22 cellular contexts compared by ENCODE assay signal in the genomic region with DNA sequence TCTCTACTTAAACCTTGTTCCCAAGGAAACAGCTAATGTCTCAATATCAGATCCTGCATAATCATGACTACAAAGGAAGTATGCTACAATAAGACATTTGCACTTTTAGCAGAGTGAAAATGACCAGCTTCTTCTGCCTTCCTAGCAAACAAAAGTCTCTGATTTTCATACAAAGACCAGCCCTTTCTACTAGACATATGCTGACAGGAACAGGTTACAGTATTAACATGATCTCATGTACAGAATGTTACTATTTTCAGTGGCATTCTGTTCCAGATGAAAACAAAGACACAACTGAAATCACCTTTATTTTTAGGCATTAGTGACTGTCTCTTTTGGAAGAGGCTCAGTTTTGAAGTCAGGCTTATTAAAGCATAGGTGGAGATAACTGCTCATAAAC.
A peak's percentile ranks its signal among the peaks of the same experiment; 100 is the strongest.
DNase-seq lines count a peak whose midpoint lies in the region; ATAC-seq, FAIRE-seq and TF ChIP-seq lines count a peak whose summit lies in the region.
"Had no signal": no experiment of that assay in that cellular context is flagged by ENCODE, and none has a peak within 500 bp of the region (broad histone marks: within the 10 kb centered on the region; RNA-seq: fewer than 3 reads in every experiment).

No MANE protein-coding gene starts in this region.

- H3K9me3 ChIP-seq in MM.1S (replicated peaks; ENCODE audit: insufficient read depth, low read length) (no peaks in the 10 kb centered on the region), endothelial cell of umbilical vein (replicated peaks; ENCODE audit: control insufficient read depth, insufficient read depth, low read length) (no peaks in the 10 kb centered on the region), gastrocnemius medialis (no peaks in the 10 kb centered on the region)
- H3K9me3 ChIP-seq: BE2C, spleen, stomach had no signal

- peak; percentile 17 for DNase-seq in NCI-H1694 treated with DMSO at 0.1 percent for 48 hours (lab: John Stamatoyannopoulos, UW)
- no peak for DNase-seq in NCI-H1694 (lab: John Stamatoyannopoulos, UW)
- peak; percentile 65 for DNase-seq in MM.1S
- DNase-seq in endothelial cell of umbilical vein (ENCODE audit: low read depth, low spot score): peak; percentile 29
- DNase-seq in gastrocnemius medialis: no peak
- no peak for DNase-seq in activated gamma-delta T cell (lab: John Stamatoyannopoulos, UW)
- DNase-seq: activated CD4-positive, alpha-beta memory T cell treated with anti-CD3 and anti-CD28 coated beads, Interleukin-2, amount 10 ng/mL, durations not matched to agents 7 days and 5 days; activated CD4-positive, CD25-positive, alpha-beta regulatory T cell; activated naive CD4-positive, alpha-beta T cell; BE2C; effector CD8-positive, alpha-beta T cell; H7; left colon; NCI-H1092; NCI-H2029 treated with DMSO at 0.1 percent for 48 hours; NK-92 treated with Interleukin-12 subunit alpha and Interleukin-12 subunit beta, amount 100 ng/mL, for 24 hours; spleen; stomach; T-helper 9 cell had no signal

- dilution Hi-C loops in endothelial cell of umbilical vein (cut with MboI; ENCODE audit: extremely low pct_ligation_motif_present, low sequenced_read_pairs): no loop called here

- H3K4me3 ChIP-seq in MM.1S (ENCODE audit: low read length) (0 out of 2 replicates have a peak overlapping the region, but pooled peaks have one; percentile 2), endothelial cell of umbilical vein (replicated peaks in 1 of 3; ENCODE audit: insufficient read depth in 1 of 3, low read depth in 1 of 3, low read length in 3 of 3) (no peak overlapping the region), gastrocnemius medialis (no peak overlapping the region)
- H3K4me3 ChIP-seq: spleen, stomach had no signal

- H3K9me2 ChIP-seq in MM.1S (replicated peaks; ENCODE audit: insufficient read depth, low read length): no peaks in the 10 kb centered on the region

- no peaks in the 10 kb centered on the region for H3K9me1 ChIP-seq in endothelial cell of umbilical vein (replicated peaks; ENCODE audit: control insufficient read depth, extremely low read depth, insufficient read depth, low read length)

- H3K27me3 ChIP-seq in MM.1S (replicated peaks; ENCODE audit: insufficient read depth, low read length): no peaks in the 10 kb centered on the region
- H3K27me3 ChIP-seq in endothelial cell of umbilical vein (ENCODE audit: control insufficient read depth in 2 of 2, insufficient read depth in 2 of 2, low read length in 2 of 2): no peaks in the 10 kb centered on the region
- no peaks in the 10 kb centered on the region for H3K27me3 ChIP-seq in gastrocnemius medialis
- H3K27me3 ChIP-seq: BE2C, spleen, stomach had no signal

- in situ Hi-C loops in gastrocnemius medialis (cut with MboI; ENCODE audit: low sequenced_read_pairs in 4 of 4): no loop called here

- no TSS peak for BruUV-seq in endothelial cell of umbilical vein (replicated peaks; lab: Mats Ljungman, UMichigan)

- peaks cover 86% of the 10 kb centered on the region for H3K79me2 ChIP-seq in MM.1S (ENCODE audit: low read length)
- peaks cover 21% of the 10 kb centered on the region for H3K79me2 ChIP-seq in endothelial cell of umbilical vein (ENCODE audit: control insufficient read depth, insufficient read depth, low read length)

- POLR2A ChIA-PET in endothelial cell of umbilical vein (lab: Charles Lee): no interaction called here

- no peaks in the 10 kb centered on the region for H4K20me1 ChIP-seq in MM.1S (ENCODE audit: insufficient read depth, low read length)
- peaks cover 8% of the 10 kb centered on the region for H4K20me1 ChIP-seq in endothelial cell of umbilical vein (replicated peaks; ENCODE audit: control insufficient read depth, extremely low read depth, insufficient read depth, low read length)

- H3K36me3 ChIP-seq in MM.1S (replicated peaks; ENCODE audit: insufficient read depth, low read length): no peaks in the 10 kb centered on the region
- no peaks in the 10 kb centered on the region for H3K36me3 ChIP-seq in endothelial cell of umbilical vein (ENCODE audit: control insufficient read depth in 2 of 2, extremely low read depth in 1 of 2, insufficient read depth in 2 of 2, low read length in 2 of 2)
- no peaks in the 10 kb centered on the region for H3K36me3 ChIP-seq in gastrocnemius medialis
- H3K36me3 ChIP-seq: BE2C, spleen, stomach had no signal

- peak; percentile 93 to 94 for ATAC-seq in gastrocnemius medialis
- ATAC-seq in HG03442 (IDR thresholded peaks at IDR 0.05; ENCODE audit: unreplicated experiment): no peak
- ATAC-seq in GM21423 (IDR thresholded peaks at IDR 0.05; ENCODE audit: unreplicated experiment): no peak
- ATAC-seq: left colon had no signal

- peak overlapping the region; percentile 18; the same call in 1 of the 2 replicates for H3K9ac ChIP-seq in MM.1S (ENCODE audit: low read length)
- no peak overlapping the region for H3K9ac ChIP-seq in endothelial cell of umbilical vein (replicated peaks; ENCODE audit: extremely low read depth, insufficient read depth, low read length)

- CTCF ChIA-PET in endothelial cell of umbilical vein (lab: Charles Lee): interaction anchor here (1.2 to 2.5 kb wide), 3 partner anchors 9 to 188 kb away, joined by 4 to 16 read pairs (median 7); no protein-coding TSS in a partner anchor

- intact Hi-C loops in endothelial cell of umbilical vein (cut with micrococcal nuclease): no loop called here
- intact Hi-C loops in gastrocnemius medialis (cut with DNase I; ENCODE audit: low total_unique reads): no loop called here

- TF ChIP-seq POLR2A in endothelial cell of umbilical vein (IDR thresholded peaks at IDR 0.05; ENCODE audit: low read depth, low read length) (no peak), gastrocnemius medialis (IDR thresholded peaks at IDR 0.05) (no peak)

- H3K4me1 ChIP-seq in MM.1S (ENCODE audit: low read length) (peaks cover 28% of the 10 kb centered on the region), endothelial cell of umbilical vein (ENCODE audit: control insufficient read depth, extremely low read depth, insufficient read depth, low read length) (peaks cover 2% of the 10 kb centered on the region), gastrocnemius medialis (peaks cover 85% of the 10 kb centered on the region in 2 donors)

- FAIRE-seq in endothelial cell of umbilical vein (lab: Jason Lieb, UNC): no peak

- H2AFZ ChIP-seq in MM.1S (ENCODE audit: low read length) (no peak overlapping the region), endothelial cell of umbilical vein (ENCODE audit: low read depth, low read length) (no peak overlapping the region)

- H3F3A ChIP-seq in MM.1S (ENCODE audit: insufficient read depth, low read length): peaks cover 13% of the 10 kb centered on the region; the same call in 1 of the 2 replicates

- H3K4me2 ChIP-seq in MM.1S (ENCODE audit: low read depth, low read length) (peak overlapping the region; percentile 60), endothelial cell of umbilical vein (ENCODE audit: insufficient read depth, low read length) (no peak overlapping the region)

- peak overlapping the region; percentile 69; the same call in 1 of the 2 replicates for H3K27ac ChIP-seq in MM.1S (ENCODE audit: low read length)
- no peak overlapping the region for H3K27ac ChIP-seq in endothelial cell of umbilical vein (ENCODE audit: insufficient read depth, low read depth, low read length)
- peak overlapping the region; percentile 14 to 70 (median 65) for H3K27ac ChIP-seq in gastrocnemius medialis
- H3K27ac ChIP-seq: 22Rv1, stomach had no signal

- TF ChIP-seq CTCF in MM.1S (IDR thresholded peaks at IDR 0.05; ENCODE audit: low read length) (no peak), endothelial cell of umbilical vein (IDR thresholded peaks at IDR 0.05; ENCODE audit: extremely low read depth in 1 of 2, insufficient read depth in 1 of 2, low read depth in 1 of 2, low read length in 2 of 2) (no peak), gastrocnemius medialis (IDR thresholded peaks at IDR 0.05 in 4 of 5, conservative IDR thresholded peaks at IDR 0.05 in 1 of 5) (no peak)

TF ChIP-seq in endothelial cell of umbilical vein, 7 proteins besides CTCF, POLR2A, EP300 and RAD21:
- TF ChIP-seq GATA2 (IDR thresholded peaks at IDR 0.05; ENCODE audit: insufficient read depth, insufficient read length, low read depth, low read length) (no peak), MYC (IDR thresholded peaks at IDR 0.05; ENCODE audit: low read depth, low read length) (no peak), EZH2 (IDR thresholded peaks at IDR 0.05; ENCODE audit: borderline replicate concordance, low read depth, low read length, severe bottlenecking) (no peak), JUN (IDR thresholded peaks at IDR 0.05; ENCODE audit: borderline replicate concordance, insufficient read depth, insufficient read length, low read depth) (no peak), FOS (IDR thresholded peaks at IDR 0.05; ENCODE audit: borderline replicate concordance, insufficient read depth, low read length) (no peak), POLR2AphosphoS5 (IDR thresholded peaks at IDR 0.05; ENCODE audit: insufficient read depth, low read depth, low read length) (no peak)
- TF ChIP-seq, protein P1, sequence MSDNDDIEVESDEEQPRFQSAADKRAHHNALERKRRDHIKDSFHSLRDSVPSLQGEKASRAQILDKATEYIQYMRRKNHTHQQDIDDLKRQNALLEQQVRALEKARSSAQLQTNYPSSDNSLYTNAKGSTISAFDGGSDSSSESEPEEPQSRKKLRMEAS (IDR thresholded peaks at IDR 0.05; ENCODE audit: insufficient read depth, insufficient read length): no peak

Comparison
In these comparisons a context has a peak if more than half of its experiments do, and no peak if none do; other contexts are left out.
1. DNase-seq: peak in NCI-H1694 treated with DMSO at 0.1 percent for 48 hours (single experiment), MM.1S (single experiment) and endothelial cell of umbilical vein (single experiment); none in NCI-H1694 (single experiment), gastrocnemius medialis (0 of 2) and activated gamma-delta T cell (single experiment).
2. ATAC-seq: peak in gastrocnemius medialis (2 of 2); none in HG03442 (single experiment) and GM21423 (single experiment).